In genomic region chr3:141486735-141487418, GRCh38 we compare ENCODE assay signal across 8 cellular contexts. TPM values are rescaled to one million over a fixed set of nuclear protein-coding genes. Genes with fewer than 3 reads are reported as not detected.
DNase-seq lines count a peak whose midpoint lies in the region; ATAC-seq and TF ChIP-seq lines count a peak whose summit lies in the region.

RASA2 (plus strand) TSS chr3:141487027; CDS start chr3:141487084, 57 bp downstream.

- H3K36me3 ChIP-seq in lower lobe of right lung = no peaks in the 10 kb centered on the region

- H3K4me1 ChIP-seq in lower lobe of right lung = peaks cover 43% of the 10 kb centered on the region

- H3K4me3 Mint-ChIP-seq in activated CD4-positive, alpha-beta memory T cell treated with anti-CD3 and anti-CD28 coated beads, Interleukin-2, amount 10 ng/mL, durations not matched to agents 7 days and 5 days = peak within 1 kb of the TSS; percentile 87

- POLR2A ChIA-PET in activated CD4-positive, alpha-beta memory T cell treated with anti-CD3 and anti-CD28 coated beads, Interleukin-2, amount 10 ng/mL, durations not matched to agents 7 days and 5 days (lab: Charles Lee) = interaction anchor here (0.9 to 5.6 kb wide), 36 partner anchors 10 to 390 kb away, joined by 3 to 194 read pairs (median 6); partner anchors contain the start of genes ATP1B3, PXYLP1 and RNF7

- H3K27ac ChIP-seq in lower lobe of right lung = peak within 1 kb of the TSS; percentile 96

- H3K27ac Mint-ChIP-seq in activated CD4-positive, alpha-beta memory T cell treated with anti-CD3 and anti-CD28 coated beads, Interleukin-2, amount 10 ng/mL, durations not matched to agents 7 days and 5 days = peak within 1 kb of the TSS; percentile 96

- H3K27me3 ChIP-seq in lower lobe of right lung (ENCODE audit: low read depth) = no peaks in the 10 kb centered on the region

- no peaks in the 10 kb centered on the region for H3K27me3 Mint-ChIP-seq in activated CD4-positive, alpha-beta memory T cell treated with anti-CD3 and anti-CD28 coated beads, Interleukin-2, amount 10 ng/mL, durations not matched to agents 7 days and 5 days

- peak within 1 kb of the TSS; percentile 88 for H3K4me3 ChIP-seq in lower lobe of right lung

- CTCF ChIA-PET in activated CD4-positive, alpha-beta memory T cell treated with anti-CD3 and anti-CD28 coated beads, Interleukin-2, amount 10 ng/mL, durations not matched to agents 7 days and 5 days (lab: Charles Lee) = interaction anchor here (0.7 to 2.9 kb wide), 10 partner anchors 12 to 388 kb away, joined by 3 to 12 read pairs (median 4); no protein-coding TSS in a partner anchor

- H3K36me3 Mint-ChIP-seq in activated CD4-positive, alpha-beta memory T cell treated with anti-CD3 and anti-CD28 coated beads, Interleukin-2, amount 10 ng/mL, durations not matched to agents 7 days and 5 days (ENCODE audit: low read depth) = peaks cover 37% of the 10 kb centered on the region

- peaks cover 62% of the 10 kb centered on the region for H3K4me1 Mint-ChIP-seq in activated CD4-positive, alpha-beta memory T cell treated with anti-CD3 and anti-CD28 coated beads, Interleukin-2, amount 10 ng/mL, durations not matched to agents 7 days and 5 days

- no peaks in the 10 kb centered on the region for H3K9me3 Mint-ChIP-seq in activated CD4-positive, alpha-beta memory T cell treated with anti-CD3 and anti-CD28 coated beads, Interleukin-2, amount 10 ng/mL, durations not matched to agents 7 days and 5 days

- H3K9me3 ChIP-seq in lower lobe of right lung = no peaks in the 10 kb centered on the region

- peak; percentile 56 for ATAC-seq in GM19372 (IDR thresholded peaks at IDR 0.05; ENCODE audit: low read depth, unreplicated experiment)
- peak; percentile 63 for ATAC-seq in HG03521 (IDR thresholded peaks at IDR 0.05; ENCODE audit: unreplicated experiment)
- ATAC-seq in lower lobe of right lung = peak; percentile 90 to 92

- no peak for TF ChIP-seq CTCF in lower lobe of right lung (IDR thresholded peaks at IDR 0.05)

- DNase-seq in CD1c-positive myeloid dendritic cell (ENCODE audit: extremely low spot score) (peak; percentile 80), NCI-H774 (lab: John Stamatoyannopoulos, UW) (peak; percentile 74), lower lobe of right lung (peak; percentile 80)
- DNase-seq in activated CD4-positive, alpha-beta memory T cell treated with anti-CD3 and anti-CD28 coated beads, Interleukin-2, amount 10 ng/mL, durations not matched to agents 7 days and 5 days = peak; percentile 75
- peak; percentile 57 for DNase-seq in effector CD4-positive, alpha-beta T cell
- DNase-seq in stimulated activated CD4-positive, alpha-beta T cell treated with anti-CD3 and anti-CD28 coated beads, TNF-alpha, amount 100 ng/mL, for 24 hours (ENCODE audit: low read depth in 3 of 3) = peak; percentile 21 to 63 (median 42)

- intact Hi-C loops in lower lobe of right lung (cut with DNase I) = no loop called here

RNA-seq across cellular contexts. Expression of gene RASA2, which starts in this region (rescaled TPM):
- 10 to 100 TPM; 53.7 to 54.5 TPM for total RNA-seq in activated CD4-positive, alpha-beta memory T cell treated with anti-CD3 and anti-CD28 coated beads, Interleukin-2, amount 10 ng/mL, durations not matched to agents 7 days and 5 days
- 21.5 TPM for total RNA-seq in lower lobe of right lung

Comparison
In these comparisons a context has a peak if more than half of its experiments do, and no peak if none do; other contexts are left out.
1. Peak in every context shown above with its lines: DNase-seq, ATAC-seq, H3K4me3 ChIP-seq and H3K27ac ChIP-seq.